21 cellular contexts compared by ENCODE assay signal in the genomic region with DNA sequence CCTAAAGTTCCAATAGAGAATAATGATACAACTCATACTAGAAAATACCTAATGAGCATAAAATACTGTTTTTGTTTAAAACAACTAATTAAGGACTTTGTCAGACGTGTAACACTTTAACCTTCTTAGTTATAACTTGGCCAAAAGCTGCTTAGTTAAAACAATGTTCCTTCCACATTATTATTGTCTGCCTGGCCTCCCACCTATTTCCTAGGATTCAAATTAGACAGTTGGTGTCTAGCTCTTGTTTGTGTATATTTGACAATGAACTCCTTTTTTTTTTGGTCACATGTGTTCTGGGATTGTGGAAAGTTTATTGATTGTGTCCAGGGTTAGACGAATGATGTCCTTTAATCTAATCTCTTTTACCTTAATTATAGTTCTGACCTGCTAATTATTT.
DNase-seq lines count a peak whose midpoint lies in the region; ATAC-seq, FAIRE-seq and TF ChIP-seq lines count a peak whose summit lies in the region.
"Had no signal": no experiment of that assay in that cellular context is flagged by ENCODE, and none has a peak within 500 bp of the region (broad histone marks: within the 10 kb centered on the region; RNA-seq: fewer than 3 reads in every experiment).

No MANE protein-coding gene starts in this region.

- TF ChIP-seq CTCF in left ventricle myocardium inferior (IDR thresholded peaks at IDR 0.05; ENCODE audit: borderline replicate concordance) (no peak), endothelial cell of umbilical vein (IDR thresholded peaks at IDR 0.05; ENCODE audit: extremely low read depth in 1 of 2, insufficient read depth in 1 of 2, low read depth in 1 of 2, low read length in 2 of 2) (no peak), sigmoid colon (IDR thresholded peaks at IDR 0.05) (no peak), colonic mucosa (IDR thresholded peaks at IDR 0.05) (no peak)

- peak overlapping the region; percentile 11 for H3K27ac Mint-ChIP-seq in activated T-helper 1 cell treated with anti-CD3 and anti-CD28 coated beads, Interleukin-12 subunit alpha, Interleukin-12 subunit beta, Interleukin-2, Interleukin-4 antibody, amounts not matched to agents 30 ng/mL and 10 ng/mL and 1 ng/mL, durations not matched to agents 14 hours and 24 hours and 36 hours
- H3K27ac Mint-ChIP-seq: HFFc6 had no signal

- H3K9me3 Mint-ChIP-seq in activated T-helper 1 cell treated with anti-CD3 and anti-CD28 coated beads, Interleukin-12 subunit alpha, Interleukin-12 subunit beta, Interleukin-2, Interleukin-4 antibody, amounts not matched to agents 30 ng/mL and 10 ng/mL and 1 ng/mL, durations not matched to agents 14 hours and 24 hours and 36 hours = no peaks in the 10 kb centered on the region
- H3K9me3 Mint-ChIP-seq: CD4-positive, alpha-beta memory T cell; HFFc6 had no signal

- intact Hi-C loops in left ventricle myocardium inferior (cut with micrococcal nuclease) (no loop called here), right cardiac atrium (cut with DNase I) (loop anchor here in 2 of 4 donors (5.0 to 10.0 kb wide), 2 partner anchors 60 to 188 kb away; no protein-coding TSS in a partner anchor), endothelial cell of umbilical vein (cut with micrococcal nuclease) (no loop called here), sigmoid colon (cut with DNase I) (no loop called here), colonic mucosa (cut with DNase I) (no loop called here)
- intact Hi-C loops in activated T-helper 1 cell treated with anti-CD3 and anti-CD28 coated beads, Interleukin-12 subunit alpha, Interleukin-12 subunit beta, Interleukin-2, Interleukin-4 antibody, amounts not matched to agents 30 ng/mL and 10 ng/mL and 1 ng/mL, durations not matched to agents 14 hours and 24 hours and 36 hours (cut with micrococcal nuclease) = no loop called here

- no peak overlapping the region for H3K9ac ChIP-seq in endothelial cell of umbilical vein (replicated peaks; ENCODE audit: extremely low read depth, insufficient read depth, low read length)
- H3K9ac ChIP-seq in colonic mucosa (ENCODE audit: low read depth in 2 of 2, low read length in 2 of 2) = no peak overlapping the region

- H4K20me1 ChIP-seq in endothelial cell of umbilical vein (replicated peaks; ENCODE audit: control insufficient read depth, extremely low read depth, insufficient read depth, low read length) = no peaks in the 10 kb centered on the region

- H3K4me3 ChIP-seq in left ventricle myocardium inferior = no peak overlapping the region
- H3K4me3 ChIP-seq in right cardiac atrium (ENCODE audit: low read length) = no peak overlapping the region
- H3K4me3 ChIP-seq in endothelial cell of umbilical vein (replicated peaks in 1 of 3; ENCODE audit: insufficient read depth in 1 of 3, low read depth in 1 of 3, low read length in 3 of 3) = no peak overlapping the region
- no peak overlapping the region for H3K4me3 ChIP-seq in sigmoid colon
- H3K4me3 ChIP-seq in effector memory CD4-positive, alpha-beta T cell (ENCODE audit: insufficient read depth, low read depth, low read length, poor library complexity, severe bottlenecking) = no peak overlapping the region
- H3K4me3 ChIP-seq in colonic mucosa = no peak overlapping the region
- H3K4me3 ChIP-seq: HAP-1 had no signal

- H3K9me3 ChIP-seq in left ventricle myocardium inferior (replicated peaks) = no peaks in the 10 kb centered on the region
- H3K9me3 ChIP-seq in right cardiac atrium (ENCODE audit: control insufficient read depth, low read length) = no peaks in the 10 kb centered on the region
- H3K9me3 ChIP-seq in endothelial cell of umbilical vein (replicated peaks; ENCODE audit: control insufficient read depth, insufficient read depth, low read length) = no peaks in the 10 kb centered on the region
- no peaks in the 10 kb centered on the region for H3K9me3 ChIP-seq in sigmoid colon
- H3K9me3 ChIP-seq in effector memory CD4-positive, alpha-beta T cell (ENCODE audit: control insufficient read depth, low read length) = no peaks in the 10 kb centered on the region
- no peaks in the 10 kb centered on the region for H3K9me3 ChIP-seq in colonic mucosa
- H3K9me3 ChIP-seq: HAP-1 had no signal

- peaks cover 44% of the 10 kb centered on the region for H3K4me1 Mint-ChIP-seq in activated T-helper 1 cell treated with anti-CD3 and anti-CD28 coated beads, Interleukin-12 subunit alpha, Interleukin-12 subunit beta, Interleukin-2, Interleukin-4 antibody, amounts not matched to agents 30 ng/mL and 10 ng/mL and 1 ng/mL, durations not matched to agents 14 hours and 24 hours and 36 hours (ENCODE audit: low read depth)

- no peak for FAIRE-seq in endothelial cell of umbilical vein (lab: Jason Lieb, UNC)
- FAIRE-seq: GM12891, GM18507, H54 had no signal

- H3K36me3 ChIP-seq in left ventricle myocardium inferior (no peaks in the 10 kb centered on the region), endothelial cell of umbilical vein (ENCODE audit: control insufficient read depth in 2 of 2, extremely low read depth in 1 of 2, insufficient read depth in 2 of 2, low read length in 2 of 2) (no peaks in the 10 kb centered on the region), sigmoid colon (no peaks in the 10 kb centered on the region), colonic mucosa (no peaks in the 10 kb centered on the region)
- H3K36me3 ChIP-seq in effector memory CD4-positive, alpha-beta T cell (ENCODE audit: control insufficient read depth, insufficient read depth, low read length) = peaks cover 4% of the 10 kb centered on the region
- H3K36me3 ChIP-seq: HAP-1 had no signal

- TF ChIP-seq POLR2A in endothelial cell of umbilical vein (IDR thresholded peaks at IDR 0.05; ENCODE audit: low read depth, low read length) (no peak), sigmoid colon (IDR thresholded peaks at IDR 0.05) (no peak)

- no peak for TF ChIP-seq EP300 in sigmoid colon (IDR thresholded peaks at IDR 0.05)

- no peak overlapping the region for H2AFZ ChIP-seq in endothelial cell of umbilical vein (ENCODE audit: low read depth, low read length)

- DNase-seq in left ventricle myocardium inferior (no peak), right cardiac atrium (no peak), endothelial cell of umbilical vein (ENCODE audit: low read depth, low spot score) (peak; percentile 27), sigmoid colon (no peak), colonic mucosa (no peak), NCI-H1436 (lab: John Stamatoyannopoulos, UW) (no peak)
- DNase-seq in activated T-helper 1 cell treated with anti-CD3 and anti-CD28 coated beads, Interleukin-12 subunit alpha, Interleukin-12 subunit beta, Interleukin-2, Interleukin-4 antibody, amounts not matched to agents 30 ng/mL and 10 ng/mL and 1 ng/mL, durations not matched to agents 14 hours and 24 hours and 36 hours (ENCODE audit: low spot score) = no peak
- DNase-seq in effector memory CD4-positive, alpha-beta T cell = no peak
- DNase-seq: C1 segment of cervical spinal cord; Calu3; CD4-positive, alpha-beta memory T cell; COR-L47; DMS53; DMS79 treated with DMSO at 0.1 percent for 48 hours; GF-D8; GOT3; HFFc6 had no signal

- H3K27ac ChIP-seq in left ventricle myocardium inferior (replicated peaks) (peak overlapping the region; percentile 20), right cardiac atrium (ENCODE audit: low read length) (no peak overlapping the region), endothelial cell of umbilical vein (ENCODE audit: insufficient read depth, low read depth, low read length) (no peak overlapping the region), sigmoid colon (peak overlapping the region in 3 of 4 donors; percentile 25 to 51 (median 44)), colonic mucosa (no peak overlapping the region)
- no peak overlapping the region for H3K27ac ChIP-seq in effector memory CD4-positive, alpha-beta T cell (ENCODE audit: insufficient read depth, low read length, poor library complexity, severe bottlenecking)

- H3K27me3 Mint-ChIP-seq in activated T-helper 1 cell treated with anti-CD3 and anti-CD28 coated beads, Interleukin-12 subunit alpha, Interleukin-12 subunit beta, Interleukin-2, Interleukin-4 antibody, amounts not matched to agents 30 ng/mL and 10 ng/mL and 1 ng/mL, durations not matched to agents 14 hours and 24 hours and 36 hours (ENCODE audit: insufficient read depth) = no peaks in the 10 kb centered on the region
- H3K27me3 Mint-ChIP-seq: CD4-positive, alpha-beta memory T cell had no signal

- no peaks in the 10 kb centered on the region for H3K79me2 ChIP-seq in endothelial cell of umbilical vein (ENCODE audit: control insufficient read depth, insufficient read depth, low read length)

- dilution Hi-C loops in endothelial cell of umbilical vein (cut with MboI; ENCODE audit: extremely low pct_ligation_motif_present, low sequenced_read_pairs) = no loop called here

- H3K27me3 ChIP-seq in left ventricle myocardium inferior (ENCODE audit: low read depth) (no peaks in the 10 kb centered on the region), right cardiac atrium (ENCODE audit: control insufficient read depth, insufficient read depth) (no peaks in the 10 kb centered on the region), endothelial cell of umbilical vein (ENCODE audit: control insufficient read depth in 2 of 2, insufficient read depth in 2 of 2, low read length in 2 of 2) (no peaks in the 10 kb centered on the region), sigmoid colon (no peaks in the 10 kb centered on the region), colonic mucosa (no peaks in the 10 kb centered on the region)
- H3K27me3 ChIP-seq in effector memory CD4-positive, alpha-beta T cell (replicated peaks; ENCODE audit: control insufficient read depth, insufficient read depth, low read length, poor library complexity, severe bottlenecking) = no peaks in the 10 kb centered on the region

- no peak overlapping the region for H3K4me2 ChIP-seq in endothelial cell of umbilical vein (ENCODE audit: insufficient read depth, low read length)

- no peak overlapping the region for H3K4me3 Mint-ChIP-seq in activated T-helper 1 cell treated with anti-CD3 and anti-CD28 coated beads, Interleukin-12 subunit alpha, Interleukin-12 subunit beta, Interleukin-2, Interleukin-4 antibody, amounts not matched to agents 30 ng/mL and 10 ng/mL and 1 ng/mL, durations not matched to agents 14 hours and 24 hours and 36 hours
- H3K4me3 Mint-ChIP-seq: CD4-positive, alpha-beta memory T cell; HFFc6 had no signal

- POLR2A ChIA-PET in endothelial cell of umbilical vein (lab: Charles Lee) = interaction anchor here (0.5 kb wide), 1 partner anchor 139 kb away, joined by 3 read pairs; no protein-coding TSS in a partner anchor

- 55% methylated on average over 2 of the region's 2 CpGs for WGBS in right cardiac atrium
- 78 to 82% methylated on average over 2 of the region's 2 CpGs for WGBS in sigmoid colon, 2 donors

- no peak for ATAC-seq in right cardiac atrium

- H3K9me1 ChIP-seq in endothelial cell of umbilical vein (replicated peaks; ENCODE audit: control insufficient read depth, extremely low read depth, insufficient read depth, low read length) = no peaks in the 10 kb centered on the region

- CTCF ChIA-PET in endothelial cell of umbilical vein (lab: Charles Lee) = interaction anchor here (0.6 to 4.3 kb wide), 3 partner anchors 10 to 187 kb away, joined by 3 to 25 read pairs (median 3); no protein-coding TSS in a partner anchor

- peaks cover 26% of the 10 kb centered on the region for H3K36me3 Mint-ChIP-seq in activated T-helper 1 cell treated with anti-CD3 and anti-CD28 coated beads, Interleukin-12 subunit alpha, Interleukin-12 subunit beta, Interleukin-2, Interleukin-4 antibody, amounts not matched to agents 30 ng/mL and 10 ng/mL and 1 ng/mL, durations not matched to agents 14 hours and 24 hours and 36 hours (ENCODE audit: low read depth)

- no TSS peak for BruUV-seq in endothelial cell of umbilical vein (replicated peaks; lab: Mats Ljungman, UMichigan)

- H3K4me1 ChIP-seq in left ventricle myocardium inferior (peaks cover 28% of the 10 kb centered on the region), right cardiac atrium (ENCODE audit: control insufficient read depth, insufficient read depth, low read length) (peaks cover 3% of the 10 kb centered on the region), endothelial cell of umbilical vein (ENCODE audit: control insufficient read depth, extremely low read depth, insufficient read depth, low read length) (peaks cover 3% of the 10 kb centered on the region), sigmoid colon (peaks cover 0 to 32% (median 24%) of the 10 kb centered on the region in 4 donors), colonic mucosa (no peaks in the 10 kb centered on the region)
- no peaks in the 10 kb centered on the region for H3K4me1 ChIP-seq in effector memory CD4-positive, alpha-beta T cell (ENCODE audit: control insufficient read depth, insufficient read depth, low read length, poor library complexity, severe bottlenecking)

Comparison
In these comparisons a context has a peak if more than half of its experiments do, and no peak if none do; other contexts are left out.
1. H3K27ac ChIP-seq: peak in left ventricle myocardium inferior (single experiment) and sigmoid colon (3 of 4); none in right cardiac atrium (single experiment), endothelial cell of umbilical vein (single experiment), effector memory CD4-positive, alpha-beta T cell (single experiment) and colonic mucosa (single experiment).